In the genomic region with DNA sequence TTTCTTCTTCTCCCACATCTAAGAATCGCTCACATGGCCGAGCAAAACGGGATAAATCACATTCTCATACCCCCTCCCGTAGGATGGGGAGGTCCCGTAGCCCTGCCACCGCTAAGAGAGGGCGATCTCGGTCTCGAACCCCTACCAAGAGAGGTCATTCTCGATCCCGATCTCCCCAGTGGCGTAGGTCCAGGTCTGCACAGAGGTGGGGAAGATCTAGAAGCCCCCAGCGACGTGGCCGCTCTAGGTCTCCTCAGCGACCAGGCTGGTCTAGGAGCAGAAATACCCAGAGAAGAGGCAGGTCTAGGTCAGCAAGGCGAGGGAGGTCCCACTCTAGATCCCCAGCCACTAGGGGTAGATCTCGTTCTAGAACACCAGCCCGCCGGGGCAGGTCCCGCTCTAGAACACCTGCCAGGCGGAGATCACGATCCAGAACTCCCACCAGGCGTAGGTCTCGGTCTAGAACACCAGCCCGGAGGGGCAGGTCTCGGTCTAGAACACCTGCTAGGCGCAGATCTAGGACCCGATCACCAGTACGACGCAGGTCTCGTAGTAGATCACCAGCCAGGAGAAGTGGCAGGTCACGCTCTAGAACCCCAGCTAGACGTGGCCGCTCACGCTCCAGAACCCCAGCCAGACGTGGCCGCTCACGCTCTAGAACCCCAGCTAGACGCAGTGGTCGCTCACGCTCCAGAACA, we compare ENCODE assay signal across 1 cellular context.
TF ChIP-seq lines count a peak whose summit lies in the region.

No MANE protein-coding gene starts in this region.

TF ChIP-seq in HEK293, 187 proteins besides CTCF, POLR2A, EP300 and RAD21 (continued from another document):
- TF ChIP-seq ZNF423 (tag by site-specific recombination; IDR thresholded peaks at IDR 0.05) = no peak
- no peak for TF ChIP-seq ZNF221 (tag by site-specific recombination; IDR thresholded peaks at IDR 0.05; ENCODE audit: borderline replicate concordance)
- TF ChIP-seq ZNF394 (tag by site-specific recombination; IDR thresholded peaks at IDR 0.05; ENCODE audit: borderline replicate concordance) = no peak
- TF ChIP-seq ZNF202 (tag by site-specific recombination; IDR thresholded peaks at IDR 0.05; ENCODE audit: borderline replicate concordance) = 0 out of 2 replicates have a peak, but pooled peaks have one; percentile 20
- TF ChIP-seq ZNF19 (tag by site-specific recombination; IDR thresholded peaks at IDR 0.05; ENCODE audit: low read depth) = no peak
- TF ChIP-seq, protein P1, sequence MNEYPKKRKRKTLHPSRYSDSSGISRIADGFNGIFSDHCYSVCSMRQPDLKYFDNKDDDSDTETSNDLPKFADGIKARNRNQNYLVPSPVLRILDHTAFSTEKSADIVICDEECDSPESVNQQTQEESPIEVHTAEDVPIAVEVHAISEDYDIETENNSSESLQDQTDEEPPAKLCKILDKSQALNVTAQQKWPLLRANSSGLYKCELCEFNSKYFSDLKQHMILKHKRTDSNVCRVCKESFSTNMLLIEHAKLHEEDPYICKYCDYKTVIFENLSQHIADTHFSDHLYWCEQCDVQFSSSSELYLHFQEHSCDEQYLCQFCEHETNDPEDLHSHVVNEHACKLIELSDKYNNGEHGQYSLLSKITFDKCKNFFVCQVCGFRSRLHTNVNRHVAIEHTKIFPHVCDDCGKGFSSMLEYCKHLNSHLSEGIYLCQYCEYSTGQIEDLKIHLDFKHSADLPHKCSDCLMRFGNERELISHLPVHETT (tag by site-specific recombination; IDR thresholded peaks at IDR 0.05) = no peak
- TF ChIP-seq, protein P2, sequence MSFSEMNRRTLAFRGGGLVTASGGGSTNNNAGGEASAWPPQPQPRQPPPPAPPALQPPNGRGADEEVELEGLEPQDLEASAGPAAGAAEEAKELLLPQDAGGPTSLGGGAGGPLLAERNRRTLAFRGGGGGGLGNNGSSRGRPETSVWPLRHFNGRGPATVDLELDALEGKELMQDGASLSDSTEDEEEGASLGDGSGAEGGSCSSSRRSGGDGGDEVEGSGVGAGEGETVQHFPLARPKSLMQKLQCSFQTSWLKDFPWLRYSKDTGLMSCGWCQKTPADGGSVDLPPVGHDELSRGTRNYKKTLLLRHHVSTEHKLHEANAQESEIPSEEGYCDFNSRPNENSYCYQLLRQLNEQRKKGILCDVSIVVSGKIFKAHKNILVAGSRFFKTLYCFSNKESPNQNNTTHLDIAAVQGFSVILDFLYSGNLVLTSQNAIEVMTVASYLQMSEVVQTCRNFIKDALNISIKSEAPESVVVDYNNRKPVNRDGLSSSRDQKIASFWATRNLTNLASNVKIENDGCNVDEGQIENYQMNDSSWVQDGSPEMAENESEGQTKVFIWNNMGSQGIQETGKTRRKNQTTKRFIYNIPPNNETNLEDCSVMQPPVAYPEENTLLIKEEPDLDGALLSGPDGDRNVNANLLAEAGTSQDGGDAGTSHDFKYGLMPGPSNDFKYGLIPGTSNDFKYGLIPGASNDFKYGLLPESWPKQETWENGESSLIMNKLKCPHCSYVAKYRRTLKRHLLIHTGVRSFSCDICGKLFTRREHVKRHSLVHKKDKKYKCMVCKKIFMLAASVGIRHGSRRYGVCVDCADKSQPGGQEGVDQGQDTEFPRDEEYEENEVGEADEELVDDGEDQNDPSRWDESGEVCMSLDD (tag by site-specific recombination; IDR thresholded peaks at IDR 0.05) = 0 out of 2 replicates have a peak, but pooled peaks have one; percentile 20
- TF ChIP-seq WT1 (tag by site-specific recombination; IDR thresholded peaks at IDR 0.05) = no peak
- TF ChIP-seq ZNF426 (tag by site-specific recombination; IDR thresholded peaks at IDR 0.05) = no peak
- TF ChIP-seq GLI2 (tag by site-specific recombination; IDR thresholded peaks at IDR 0.05; ENCODE audit: borderline replicate concordance, low read depth) = no peak
- TF ChIP-seq ZNF114 (tag by site-specific recombination; IDR thresholded peaks at IDR 0.05) = no peak
- no peak for TF ChIP-seq ZNF391 (tag by site-specific recombination; IDR thresholded peaks at IDR 0.05; ENCODE audit: borderline replicate concordance, low read depth)
- TF ChIP-seq SP3 (tag by site-specific recombination; IDR thresholded peaks at IDR 0.05) = no peak
- TF ChIP-seq ZFP37 (tag by site-specific recombination; IDR thresholded peaks at IDR 0.05) = no peak
- TF ChIP-seq ZEB2 (tag by site-specific recombination; IDR thresholded peaks at IDR 0.05) = no peak
- TF ChIP-seq, protein P3, sequence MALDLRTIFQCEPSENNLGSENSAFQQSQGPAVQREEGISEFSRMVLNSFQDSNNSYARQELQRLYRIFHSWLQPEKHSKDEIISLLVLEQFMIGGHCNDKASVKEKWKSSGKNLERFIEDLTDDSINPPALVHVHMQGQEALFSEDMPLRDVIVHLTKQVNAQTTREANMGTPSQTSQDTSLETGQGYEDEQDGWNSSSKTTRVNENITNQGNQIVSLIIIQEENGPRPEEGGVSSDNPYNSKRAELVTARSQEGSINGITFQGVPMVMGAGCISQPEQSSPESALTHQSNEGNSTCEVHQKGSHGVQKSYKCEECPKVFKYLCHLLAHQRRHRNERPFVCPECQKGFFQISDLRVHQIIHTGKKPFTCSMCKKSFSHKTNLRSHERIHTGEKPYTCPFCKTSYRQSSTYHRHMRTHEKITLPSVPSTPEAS (tag by site-specific recombination; IDR thresholded peaks at IDR 0.05) = no peak
